ENCODE assay signal across 19 cellular contexts in the genomic region with DNA sequence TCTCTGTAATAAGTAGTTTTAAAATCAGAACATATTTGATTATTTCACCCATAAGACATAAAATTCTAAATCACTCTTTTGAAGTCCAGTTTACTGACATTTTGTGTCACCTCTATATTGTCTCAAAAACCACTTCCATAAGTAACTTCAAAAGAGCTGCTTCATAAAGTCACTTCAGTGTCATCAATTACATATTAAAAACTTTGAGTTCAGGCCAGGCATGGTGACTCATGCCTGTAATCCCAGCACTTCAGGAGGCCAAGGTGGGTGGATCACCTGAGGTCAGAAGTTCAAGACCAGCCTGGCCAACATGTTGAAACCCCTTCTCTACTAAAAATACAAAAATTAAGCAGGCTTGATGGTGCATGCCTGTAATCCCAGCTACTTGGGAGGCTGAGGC. TPM values are rescaled to one million over a fixed set of nuclear protein-coding genes. Genes with fewer than 3 reads are reported as not detected.
"Had no signal": no experiment of that assay in that cellular context is flagged by ENCODE, and none has a peak within 500 bp of the region (broad histone marks: within the 10 kb centered on the region; RNA-seq: fewer than 3 reads in every experiment).

No MANE protein-coding gene starts in this region.

RNA-seq across cellular contexts. Expression of gene TACR3, which starts 53.0 kb away (rescaled TPM):
- total RNA-seq: kidney; kidney epithelial cell; left cardiac atrium; left colon; left lobe of liver; left ventricle myocardium inferior; left ventricle myocardium superior; liver; lower leg skin; lung microvascular endothelial cell; mammary epithelial cell; mesenteric fat pad; mesothelial cell of epicardium; mononuclear cell; mucosa of descending colon; naive thymus-derived CD4-positive, alpha-beta T cell had no signal
- polyA plus RNA-seq: hepatocyte; immature natural killer cell; keratinocyte; liver; mammary epithelial cell; naive thymus-derived CD4-positive, alpha-beta T cell had no signal
